ENCODE assay signal across 10 cellular contexts in genomic region chr15:53987480-53987879, GRCh38. TPM values are rescaled to one million over a fixed set of nuclear protein-coding genes. Genes with fewer than 3 reads are reported as not detected.
"Had no signal": no experiment of that assay in that cellular context is flagged by ENCODE, and none has a peak within 500 bp of the region (broad histone marks: within the 10 kb centered on the region; RNA-seq: fewer than 3 reads in every experiment).

No MANE protein-coding gene starts in this region.

- DNase-seq: H9, HCEC 1CT, IMR-90, KG1 had no signal

- H3K4me2 ChIP-seq: GM23338 had no signal

- H3K4me3 Mint-ChIP-seq: GM23338, H9 had no signal

- H3K4me1 Mint-ChIP-seq: GM23338 had no signal

- H3K4me3 ChIP-seq: GM23338, K562 had no signal

- ATAC-seq: GM23338, K562 had no signal

- H2AFZ ChIP-seq: GM23338 had no signal

- H3K9me3 Mint-ChIP-seq: H9 had no signal

- H3K27ac Mint-ChIP-seq: GM23338, H9 had no signal

- FAIRE-seq: H1, H54, HTR-8/SVneo, K562 had no signal

RNA-seq across cellular contexts. Expression of gene UNC13C, which starts 9.2 kb away (rescaled TPM):
- total RNA-seq: HT-29, IMR-90, K562 had no signal
- polyA plus RNA-seq: GM23338, IMR-90, K562 had no signal
